In genomic region chr9:27572918-27573698, GRCh38 we compare ENCODE assay signal across 1 cellular context.
TF ChIP-seq lines count a peak whose summit lies in the region.

A gene with protein sequence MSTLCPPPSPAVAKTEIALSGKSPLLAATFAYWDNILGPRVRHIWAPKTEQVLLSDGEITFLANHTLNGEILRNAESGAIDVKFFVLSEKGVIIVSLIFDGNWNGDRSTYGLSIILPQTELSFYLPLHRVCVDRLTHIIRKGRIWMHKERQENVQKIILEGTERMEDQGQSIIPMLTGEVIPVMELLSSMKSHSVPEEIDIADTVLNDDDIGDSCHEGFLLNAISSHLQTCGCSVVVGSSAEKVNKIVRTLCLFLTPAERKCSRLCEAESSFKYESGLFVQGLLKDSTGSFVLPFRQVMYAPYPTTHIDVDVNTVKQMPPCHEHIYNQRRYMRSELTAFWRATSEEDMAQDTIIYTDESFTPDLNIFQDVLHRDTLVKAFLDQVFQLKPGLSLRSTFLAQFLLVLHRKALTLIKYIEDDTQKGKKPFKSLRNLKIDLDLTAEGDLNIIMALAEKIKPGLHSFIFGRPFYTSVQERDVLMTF (minus strand): TSS chr9:27573481. CDS start chr9:27567120, 6,361 bp downstream.

TF ChIP-seq in K562, 482 proteins besides CTCF, POLR2A, EP300 and RAD21 (continued from another document):
- TF ChIP-seq PATZ1 (CRISPR knock-in tag; IDR thresholded peaks at IDR 0.05; ENCODE audit: borderline replicate concordance) (no peak), ZNF436 (CRISPR knock-in tag; IDR thresholded peaks at IDR 0.05) (no peak), POLR2G (IDR thresholded peaks at IDR 0.05; ENCODE audit: low read depth, low read length) (peak; percentile 73), PHF8 (IDR thresholded peaks at IDR 0.05; ENCODE audit: borderline replicate concordance, low read length) (peak; percentile 41; the same call in 1 of the 2 replicates), MBD1 (CRISPR knock-in tag; IDR thresholded peaks at IDR 0.05) (no peak), ZFX (CRISPR knock-in tag; IDR thresholded peaks at IDR 0.05) (0 out of 2 replicates have a peak, but pooled peaks have one; percentile 45), SUPT5H (IDR thresholded peaks at IDR 0.05) (0 out of 2 replicates have a peak, but pooled peaks have one; percentile 9), CSDE1 (IDR thresholded peaks at IDR 0.05) (no peak), KDM1A (IDR thresholded peaks at IDR 0.05) (0 out of 4 replicates have a peak, but pooled peaks of 1 of the 2 experiments have one; percentile 1), TFAM (CRISPR knock-in tag; conservative IDR thresholded peaks at IDR 0.05) (no peak), GATAD2B (IDR thresholded peaks at IDR 0.05; ENCODE audit: borderline replicate concordance) (no peak), NR2C2 (CRISPR knock-in tag; IDR thresholded peaks at IDR 0.05) (no peak), NR2C2 (tag; IDR thresholded peaks at IDR 0.05) (no peak), PTBP1 (IDR thresholded peaks at IDR 0.05; ENCODE audit: low read depth, low read length) (no peak), ZNF395 (CRISPR knock-in tag; IDR thresholded peaks at IDR 0.05) (no peak), HNRNPLL (IDR thresholded peaks at IDR 0.05; ENCODE audit: low read depth, low read length, poor library complexity, severe bottlenecking) (peak; percentile 82), E2F6 (IDR thresholded peaks at IDR 0.05; ENCODE audit: borderline replicate concordance in 1 of 2, extremely low read depth in 1 of 2, insufficient read depth in 1 of 2, insufficient read length in 1 of 2, low read depth in 1 of 2, low read length in 1 of 2, poor library complexity in 1 of 2, severe bottlenecking in 1 of 2) (peak in 1 of 2 experiments; percentile 12), LCOR (CRISPR knock-in tag; IDR thresholded peaks at IDR 0.05) (no peak), ZNF121 (CRISPR knock-in tag; conservative IDR thresholded peaks at IDR 0.05) (no peak), E2F1 (CRISPR knock-in tag; IDR thresholded peaks at IDR 0.05) (no peak), ZNF561 (CRISPR knock-in tag; conservative IDR thresholded peaks at IDR 0.05) (no peak), ZNF445 (CRISPR knock-in tag; IDR thresholded peaks at IDR 0.05; ENCODE audit: low read depth) (no peak), ZFP91 (CRISPR knock-in tag; IDR thresholded peaks at IDR 0.05) (no peak), HLTF (IDR thresholded peaks at IDR 0.05) (no peak), CBFB (CRISPR knock-in tag; IDR thresholded peaks at IDR 0.05) (no peak)
- TF ChIP-seq, protein P1, sequence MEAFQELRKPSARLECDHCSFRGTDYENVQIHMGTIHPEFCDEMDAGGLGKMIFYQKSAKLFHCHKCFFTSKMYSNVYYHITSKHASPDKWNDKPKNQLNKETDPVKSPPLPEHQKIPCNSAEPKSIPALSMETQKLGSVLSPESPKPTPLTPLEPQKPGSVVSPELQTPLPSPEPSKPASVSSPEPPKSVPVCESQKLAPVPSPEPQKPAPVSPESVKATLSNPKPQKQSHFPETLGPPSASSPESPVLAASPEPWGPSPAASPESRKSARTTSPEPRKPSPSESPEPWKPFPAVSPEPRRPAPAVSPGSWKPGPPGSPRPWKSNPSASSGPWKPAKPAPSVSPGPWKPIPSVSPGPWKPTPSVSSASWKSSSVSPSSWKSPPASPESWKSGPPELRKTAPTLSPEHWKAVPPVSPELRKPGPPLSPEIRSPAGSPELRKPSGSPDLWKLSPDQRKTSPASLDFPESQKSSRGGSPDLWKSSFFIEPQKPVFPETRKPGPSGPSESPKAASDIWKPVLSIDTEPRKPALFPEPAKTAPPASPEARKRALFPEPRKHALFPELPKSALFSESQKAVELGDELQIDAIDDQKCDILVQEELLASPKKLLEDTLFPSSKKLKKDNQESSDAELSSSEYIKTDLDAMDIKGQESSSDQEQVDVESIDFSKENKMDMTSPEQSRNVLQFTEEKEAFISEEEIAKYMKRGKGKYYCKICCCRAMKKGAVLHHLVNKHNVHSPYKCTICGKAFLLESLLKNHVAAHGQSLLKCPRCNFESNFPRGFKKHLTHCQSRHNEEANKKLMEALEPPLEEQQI (IDR thresholded peaks at IDR 0.05) = no peak
- TF ChIP-seq, protein P2, sequence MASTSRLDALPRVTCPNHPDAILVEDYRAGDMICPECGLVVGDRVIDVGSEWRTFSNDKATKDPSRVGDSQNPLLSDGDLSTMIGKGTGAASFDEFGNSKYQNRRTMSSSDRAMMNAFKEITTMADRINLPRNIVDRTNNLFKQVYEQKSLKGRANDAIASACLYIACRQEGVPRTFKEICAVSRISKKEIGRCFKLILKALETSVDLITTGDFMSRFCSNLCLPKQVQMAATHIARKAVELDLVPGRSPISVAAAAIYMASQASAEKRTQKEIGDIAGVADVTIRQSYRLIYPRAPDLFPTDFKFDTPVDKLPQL (IDR thresholded peaks at IDR 0.05; ENCODE audit: extremely low read depth, insufficient read length) = no peak
- TF ChIP-seq, protein P3, sequence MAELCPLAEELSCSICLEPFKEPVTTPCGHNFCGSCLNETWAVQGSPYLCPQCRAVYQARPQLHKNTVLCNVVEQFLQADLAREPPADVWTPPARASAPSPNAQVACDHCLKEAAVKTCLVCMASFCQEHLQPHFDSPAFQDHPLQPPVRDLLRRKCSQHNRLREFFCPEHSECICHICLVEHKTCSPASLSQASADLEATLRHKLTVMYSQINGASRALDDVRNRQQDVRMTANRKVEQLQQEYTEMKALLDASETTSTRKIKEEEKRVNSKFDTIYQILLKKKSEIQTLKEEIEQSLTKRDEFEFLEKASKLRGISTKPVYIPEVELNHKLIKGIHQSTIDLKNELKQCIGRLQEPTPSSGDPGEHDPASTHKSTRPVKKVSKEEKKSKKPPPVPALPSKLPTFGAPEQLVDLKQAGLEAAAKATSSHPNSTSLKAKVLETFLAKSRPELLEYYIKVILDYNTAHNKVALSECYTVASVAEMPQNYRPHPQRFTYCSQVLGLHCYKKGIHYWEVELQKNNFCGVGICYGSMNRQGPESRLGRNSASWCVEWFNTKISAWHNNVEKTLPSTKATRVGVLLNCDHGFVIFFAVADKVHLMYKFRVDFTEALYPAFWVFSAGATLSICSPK (IDR thresholded peaks at IDR 0.05; ENCODE audit: borderline replicate concordance) = no peak
